29 cellular contexts compared by ENCODE assay signal in the genomic region with DNA sequence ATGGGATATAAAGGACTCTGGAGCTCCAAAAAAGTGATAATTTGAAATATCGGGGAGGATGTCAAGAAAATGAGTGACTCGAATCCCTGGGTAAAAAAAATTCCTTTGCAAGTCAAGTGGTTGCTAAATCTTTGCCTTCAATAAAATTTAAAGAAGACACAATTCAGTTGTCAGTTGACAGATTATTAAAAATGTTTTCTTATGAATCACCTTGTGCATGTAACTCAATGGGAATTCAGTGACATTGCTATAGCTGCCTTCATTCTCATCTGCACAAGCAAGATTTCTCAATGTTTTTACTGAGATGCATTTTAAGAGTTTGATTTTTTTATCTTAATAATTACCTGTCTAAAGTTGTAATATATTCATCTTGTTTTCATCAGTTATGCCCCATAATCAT.
DNase-seq lines count a peak whose midpoint lies in the region; ATAC-seq, FAIRE-seq and TF ChIP-seq lines count a peak whose summit lies in the region.
"Had no signal": no experiment of that assay in that cellular context is flagged by ENCODE, and none has a peak within 500 bp of the region (broad histone marks: within the 10 kb centered on the region; RNA-seq: fewer than 3 reads in every experiment).

No MANE protein-coding gene starts in this region.

- H3K9me2 ChIP-seq in SK-N-SH = no peaks in the 10 kb centered on the region

- TF ChIP-seq CTCF in SK-N-SH (IDR thresholded peaks at IDR 0.05) = no peak
- TF ChIP-seq CTCF in upper lobe of right lung (IDR thresholded peaks at IDR 0.05) = no peak

- ATAC-seq in upper lobe of right lung = no peak
- ATAC-seq: effector memory CD8-positive, alpha-beta T cell; foreskin keratinocyte; heart right ventricle; lower lobe of right lung; mucosa of descending colon; natural killer cell treated with Interleukin-12 subunit alpha and Interleukin-12 subunit beta and Interleukin-15 and Interleukin-18, amount 100 ng/mL, for 72 hours had no signal

- peak in 1 of 2 experiments; percentile 56; a peak in 1 of 4 replicates for TF ChIP-seq EP300 in SK-N-SH (IDR thresholded peaks at IDR 0.05; ENCODE audit: borderline replicate concordance in 1 of 2, low read depth in 1 of 2, low read length in 1 of 2)

- no peaks in the 10 kb centered on the region for H4K20me1 ChIP-seq in SK-N-SH (ENCODE audit: insufficient read depth)
- H4K20me1 ChIP-seq: BLaER1 treated with 17β-estradiol and CSF1 and Interleukin-3, amounts not matched to agents 10 nM and 100 nM had no signal

- no peak for TF ChIP-seq RAD21 in SK-N-SH (IDR thresholded peaks at IDR 0.05; ENCODE audit: low read length)

- H3K9me3 ChIP-seq in SK-N-SH = no peaks in the 10 kb centered on the region
- no peaks in the 10 kb centered on the region for H3K9me3 ChIP-seq in upper lobe of right lung
- H3K9me3 ChIP-seq: BLaER1 treated with 17β-estradiol and CSF1 and Interleukin-3, amounts not matched to agents 10 nM and 100 nM; lower lobe of right lung; mucosa of descending colon had no signal

- FAIRE-seq in HTR-8/SVneo (lab: Jason Lieb, UNC) = peak; percentile 13
- FAIRE-seq: H1, TTC549 had no signal

- H3K27ac ChIP-seq in SK-N-SH (ENCODE audit: low read depth in 2 of 2, low read length in 1 of 2) (no peak overlapping the region), upper lobe of right lung (no peak overlapping the region)
- H3K27ac ChIP-seq: BLaER1 treated with 17β-estradiol and CSF1 and Interleukin-3, amounts not matched to agents 10 nM and 100 nM; cardiac muscle cell; coronary artery; foreskin keratinocyte; heart right ventricle; lower lobe of right lung; tibial nerve had no signal

- WGBS in SK-N-SH (ENCODE audit: low lambda C conversion rate) = 62% methylated on average over 2 of the region's 2 CpGs

- POLR2A ChIA-PET in SK-N-SH (lab: Yijun Ruan, JAX) = no interaction called here

- H3K4me3 ChIP-seq in SK-N-SH (ENCODE audit: low read depth in 2 of 2, low read length in 1 of 2) (no peak overlapping the region), upper lobe of right lung (no peak overlapping the region)
- H3K4me3 ChIP-seq: BLaER1 treated with 17β-estradiol and CSF1 and Interleukin-3, amounts not matched to agents 10 nM and 100 nM; cardiac muscle cell; coronary artery; heart right ventricle; lower lobe of right lung; mucosa of descending colon; tibial nerve had no signal

- H3K27me3 ChIP-seq in SK-N-SH (ENCODE audit: insufficient read depth) = no peaks in the 10 kb centered on the region
- no peaks in the 10 kb centered on the region for H3K27me3 ChIP-seq in upper lobe of right lung
- H3K27me3 ChIP-seq: BLaER1 treated with 17β-estradiol and CSF1 and Interleukin-3, amounts not matched to agents 10 nM and 100 nM; cardiac muscle cell; foreskin keratinocyte; heart right ventricle; tibial nerve had no signal

- H3K4me2 ChIP-seq in SK-N-SH = no peak overlapping the region
- H3K4me2 ChIP-seq: BLaER1 treated with 17β-estradiol and CSF1 and Interleukin-3, amounts not matched to agents 10 nM and 100 nM had no signal

- intact Hi-C loops in upper lobe of right lung (cut with DNase I) = no loop called here

- CTCF ChIA-PET in SK-N-SH (lab: Yijun Ruan, JAX) = no interaction called here

- DNase-seq in EH (ENCODE audit: low read depth) = peak; percentile 62
- peak; percentile 50 for DNase-seq in HTR-8/SVneo (ENCODE audit: insufficient read length, low spot score)
- no peak for DNase-seq in SK-N-SH
- DNase-seq in hepatic stellate cell (ENCODE audit: low spot score) = peak; percentile 13
- no peak for DNase-seq in germinal center (ENCODE audit: low spot score)
- DNase-seq in NCI-H1048 (lab: John Stamatoyannopoulos, UW) = no peak
- no peak for DNase-seq in NCI-H1930 (lab: John Stamatoyannopoulos, UW)
- DNase-seq in upper lobe of right lung = no peak
- DNase-seq: ACHN; activated effector memory CD4-positive, alpha-beta T cell treated with anti-CD3 and anti-CD28 coated beads, Interleukin-2, amount 50 U/mL, for 16 hours; activated T-cell treated with anti-CD3 and anti-CD28 coated beads, Interleukin-2, amount 50 U/mL, for 24 hours; aorta; DMS153; effector memory CD8-positive, alpha-beta T cell; heart right ventricle; KG1; lower lobe of right lung; mucosa of descending colon; NCI-H510A; RPMI8226; stimulated activated CD4-positive, alpha-beta T cell treated with anti-CD3 and anti-CD28 coated beads, Interleukin-4, amount 100 ng/mL, for 24 hours had no signal

- H3F3A ChIP-seq in SK-N-SH (replicated peaks; ENCODE audit: insufficient read depth) = no peaks in the 10 kb centered on the region

- peak overlapping the region; percentile 34; the same call in 1 of the 2 replicates for H2AFZ ChIP-seq in SK-N-SH (ENCODE audit: low read depth)

- H3K79me2 ChIP-seq in SK-N-SH (ENCODE audit: insufficient read depth) = no peaks in the 10 kb centered on the region

- no peak overlapping the region for H3K9ac ChIP-seq in SK-N-SH
- H3K9ac ChIP-seq: BLaER1 treated with 17β-estradiol and CSF1 and Interleukin-3, amounts not matched to agents 10 nM and 100 nM had no signal

- H3K36me3 ChIP-seq in SK-N-SH (replicated peaks in 1 of 2; ENCODE audit: control insufficient read depth in 1 of 2, insufficient read depth in 2 of 2, low read length in 1 of 2) (no peaks in the 10 kb centered on the region), upper lobe of right lung (no peaks in the 10 kb centered on the region)
- H3K36me3 ChIP-seq: BLaER1 treated with 17β-estradiol and CSF1 and Interleukin-3, amounts not matched to agents 10 nM and 100 nM; cardiac muscle cell; heart right ventricle; lower lobe of right lung; tibial nerve had no signal

- H3K4me1 ChIP-seq in SK-N-SH (ENCODE audit: control insufficient read depth in 1 of 2, insufficient read depth in 2 of 2, low read depth in 1 of 2, low read length in 1 of 2) = peaks cover 0 to 8% of the 10 kb centered on the region in 2 experiments; a peak in 1 of 4 replicates
- no peaks in the 10 kb centered on the region for H3K4me1 ChIP-seq in upper lobe of right lung
- H3K4me1 ChIP-seq: BLaER1 treated with 17β-estradiol and CSF1 and Interleukin-3, amounts not matched to agents 10 nM and 100 nM; heart right ventricle; lower lobe of right lung; tibial nerve had no signal

TF ChIP-seq in SK-N-SH, 30 proteins besides CTCF, POLR2A, EP300 and RAD21:
- TF ChIP-seq SMC3 (IDR thresholded peaks at IDR 0.05; ENCODE audit: low read depth, low read length) (no peak), FOSL2 (IDR thresholded peaks at IDR 0.05; ENCODE audit: borderline replicate concordance, low read depth) (peak; percentile 74), JUND (IDR thresholded peaks at IDR 0.05) (peak; percentile 68), TCF12 (IDR thresholded peaks at IDR 0.05) (peak; percentile 66), TEAD4 (IDR thresholded peaks at IDR 0.05; ENCODE audit: borderline replicate concordance, insufficient read depth) (0 out of 2 replicates have a peak, but pooled peaks have one; percentile 18), GABPA (IDR thresholded peaks at IDR 0.05; ENCODE audit: low read depth) (no peak), RCOR1 (IDR thresholded peaks at IDR 0.05; ENCODE audit: low read length) (no peak), ELF1 (IDR thresholded peaks at IDR 0.05) (no peak)
- TF ChIP-seq, protein P1, sequence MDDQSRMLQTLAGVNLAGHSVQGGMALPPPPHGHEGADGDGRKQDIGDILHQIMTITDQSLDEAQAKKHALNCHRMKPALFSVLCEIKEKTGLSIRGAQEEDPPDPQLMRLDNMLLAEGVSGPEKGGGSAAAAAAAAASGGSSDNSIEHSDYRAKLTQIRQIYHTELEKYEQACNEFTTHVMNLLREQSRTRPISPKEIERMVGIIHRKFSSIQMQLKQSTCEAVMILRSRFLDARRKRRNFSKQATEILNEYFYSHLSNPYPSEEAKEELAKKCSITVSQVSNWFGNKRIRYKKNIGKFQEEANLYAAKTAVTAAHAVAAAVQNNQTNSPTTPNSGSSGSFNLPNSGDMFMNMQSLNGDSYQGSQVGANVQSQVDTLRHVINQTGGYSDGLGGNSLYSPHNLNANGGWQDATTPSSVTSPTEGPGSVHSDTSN (IDR thresholded peaks at IDR 0.05) = peak; percentile 74

Comparison
In these comparisons a context has a peak if more than half of its experiments do, and no peak if none do; other contexts are left out.
1. DNase-seq: peak in EH (single experiment), HTR-8/SVneo (single experiment) and hepatic stellate cell (single experiment); none in SK-N-SH (single experiment), germinal center (single experiment), NCI-H1048 (single experiment), NCI-H1930 (0 of 2) and upper lobe of right lung (single experiment).